In the genomic region with DNA sequence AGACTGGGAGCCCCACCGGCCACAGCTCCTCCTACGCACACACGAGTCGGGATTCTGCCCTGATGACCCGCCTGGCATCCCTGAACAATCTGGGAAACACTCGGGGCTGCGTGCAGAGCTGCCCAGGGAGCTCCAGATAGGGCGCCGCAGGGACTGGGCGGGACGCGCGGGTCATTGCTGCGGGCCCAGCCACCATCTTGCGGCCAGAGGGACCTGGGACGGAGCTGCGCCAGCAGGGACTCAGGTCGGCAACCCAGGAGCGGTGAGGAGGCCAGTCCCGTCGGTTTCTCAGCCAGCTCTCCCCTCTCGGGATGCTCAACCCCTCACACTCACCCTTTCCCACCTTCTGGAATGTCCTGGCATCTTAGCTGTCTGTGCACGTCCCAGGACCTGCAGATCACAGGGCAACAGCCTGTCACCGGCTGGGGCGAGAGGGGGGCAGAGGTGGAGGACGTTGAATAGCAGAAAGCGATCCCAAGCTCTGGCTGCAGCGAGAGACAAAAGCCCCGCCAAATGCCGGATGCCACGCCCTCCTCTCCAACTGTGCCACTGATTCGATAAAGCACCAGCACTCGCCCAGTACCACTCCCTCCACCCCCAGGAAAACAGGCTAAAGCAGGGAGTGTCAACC, we compare ENCODE assay signal across 8 cellular contexts. TPM values are rescaled to one million over a fixed set of nuclear protein-coding genes. Genes with fewer than 3 reads are reported as not detected.
A peak's percentile ranks its signal among the peaks of the same experiment; 100 is the strongest.
DNase-seq lines count a peak whose midpoint lies in the region; ATAC-seq lines count a peak whose summit lies in the region.

No MANE protein-coding gene starts in this region.

- H3K4me3 ChIP-seq in skeletal muscle satellite cell (ENCODE audit: low read length): peak overlapping the region; percentile 70

- no peaks in the 10 kb centered on the region for H3K27me3 Mint-ChIP-seq in activated T-helper 2 cell treated with anti-CD3 and anti-CD28 coated beads, Interferon-gamma antibody, Interleukin-2, Interleukin-4, amounts not matched to agents 10 μg/mL and 5 μg/mL and 100 μg/mL, durations not matched to agents 14 hours and 24 hours and 36 hours (ENCODE audit: low read depth)

- H3K9me3 Mint-ChIP-seq in activated T-helper 2 cell treated with anti-CD3 and anti-CD28 coated beads, Interferon-gamma antibody, Interleukin-2, Interleukin-4, amounts not matched to agents 10 μg/mL and 5 μg/mL and 100 μg/mL, durations not matched to agents 14 hours and 24 hours and 36 hours: peaks cover 31% of the 10 kb centered on the region

- peak overlapping the region; percentile 58 for H3K4me3 Mint-ChIP-seq in activated T-helper 2 cell treated with anti-CD3 and anti-CD28 coated beads, Interferon-gamma antibody, Interleukin-2, Interleukin-4, amounts not matched to agents 10 μg/mL and 5 μg/mL and 100 μg/mL, durations not matched to agents 14 hours and 24 hours and 36 hours (ENCODE audit: low read depth)

- H3K27me3 ChIP-seq in skeletal muscle satellite cell (ENCODE audit: control insufficient read depth, insufficient read depth, low read length): no peaks in the 10 kb centered on the region

- H3K27ac Mint-ChIP-seq in activated T-helper 2 cell treated with anti-CD3 and anti-CD28 coated beads, Interferon-gamma antibody, Interleukin-2, Interleukin-4, amounts not matched to agents 10 μg/mL and 5 μg/mL and 100 μg/mL, durations not matched to agents 14 hours and 24 hours and 36 hours: no peak overlapping the region

- intact Hi-C loops in activated T-helper 2 cell treated with anti-CD3 and anti-CD28 coated beads, Interferon-gamma antibody, Interleukin-2, Interleukin-4, amounts not matched to agents 10 μg/mL and 5 μg/mL and 100 μg/mL, durations not matched to agents 14 hours and 24 hours and 36 hours (cut with micrococcal nuclease): no loop called here

- DNase-seq in AG20443 (ENCODE audit: low spot score) (peak; percentile 59), iPS DF 19.7 (ENCODE audit: low read depth, low spot score) (peak; percentile 77), middle frontal gyrus (ENCODE audit: extremely low spot score, low spot score) (no peak), NCI-H187 treated with DMSO at 0.1 percent for 48 hours (lab: John Stamatoyannopoulos, UW) (no peak)
- no peak for DNase-seq in activated T-helper 2 cell treated with anti-CD3 and anti-CD28 coated beads, Interferon-gamma antibody, Interleukin-2, Interleukin-4, amounts not matched to agents 10 μg/mL and 5 μg/mL and 100 μg/mL, durations not matched to agents 14 hours and 24 hours and 36 hours (ENCODE audit: low spot score)

- no peaks in the 10 kb centered on the region for H3K9me3 ChIP-seq in skeletal muscle satellite cell (replicated peaks; ENCODE audit: low read length)

- H3K36me3 ChIP-seq in skeletal muscle satellite cell (ENCODE audit: insufficient read depth, low read length): no peaks in the 10 kb centered on the region

- peak; percentile 44 for ATAC-seq in HG02759 (IDR thresholded peaks at IDR 0.05; ENCODE audit: unreplicated experiment)
- ATAC-seq in HG02973 (IDR thresholded peaks at IDR 0.05; ENCODE audit: unreplicated experiment): no peak

- no peaks in the 10 kb centered on the region for H3K36me3 Mint-ChIP-seq in activated T-helper 2 cell treated with anti-CD3 and anti-CD28 coated beads, Interferon-gamma antibody, Interleukin-2, Interleukin-4, amounts not matched to agents 10 μg/mL and 5 μg/mL and 100 μg/mL, durations not matched to agents 14 hours and 24 hours and 36 hours (ENCODE audit: low read depth)

- H3K4me2 ChIP-seq in skeletal muscle satellite cell (ENCODE audit: low read length): peak overlapping the region; percentile 75

- no peaks in the 10 kb centered on the region for H3K4me1 Mint-ChIP-seq in activated T-helper 2 cell treated with anti-CD3 and anti-CD28 coated beads, Interferon-gamma antibody, Interleukin-2, Interleukin-4, amounts not matched to agents 10 μg/mL and 5 μg/mL and 100 μg/mL, durations not matched to agents 14 hours and 24 hours and 36 hours (ENCODE audit: low read depth)

- no peak overlapping the region for H3K9ac ChIP-seq in skeletal muscle satellite cell (ENCODE audit: low read depth, low read length)

- H3K4me1 ChIP-seq in skeletal muscle satellite cell (ENCODE audit: control insufficient read depth, insufficient read depth, low read length): no peaks in the 10 kb centered on the region

RNA-seq across cellular contexts. Expression of a gene that starts 20.4 kb away (rescaled TPM):
- 26.5 and 27.2 TPM in 2 replicates for total RNA-seq in activated T-helper 2 cell treated with anti-CD3 and anti-CD28 coated beads, Interferon-gamma antibody, Interleukin-2, Interleukin-4, amounts not matched to agents 10 μg/mL and 5 μg/mL and 100 μg/mL, durations not matched to agents 14 hours and 24 hours and 36 hours
- total RNA-seq in skeletal muscle satellite cell (2012; rRNA removed): 16.8 and 18.5 TPM in 2 replicates

Comparison
In these comparisons a context has a peak if more than half of its experiments do, and no peak if none do; other contexts are left out.
1. DNase-seq: peak in AG20443 (single experiment) and iPS DF 19.7 (single experiment); none in activated T-helper 2 cell treated with anti-CD3 and anti-CD28 coated beads, Interferon-gamma antibody, Interleukin-2, Interleukin-4, amounts not matched to agents 10 μg/mL and 5 μg/mL and 100 μg/mL, durations not matched to agents 14 hours and 24 hours and 36 hours (single experiment), middle frontal gyrus (single experiment) and NCI-H187 treated with DMSO at 0.1 percent for 48 hours (single experiment).